In the genomic region with DNA sequence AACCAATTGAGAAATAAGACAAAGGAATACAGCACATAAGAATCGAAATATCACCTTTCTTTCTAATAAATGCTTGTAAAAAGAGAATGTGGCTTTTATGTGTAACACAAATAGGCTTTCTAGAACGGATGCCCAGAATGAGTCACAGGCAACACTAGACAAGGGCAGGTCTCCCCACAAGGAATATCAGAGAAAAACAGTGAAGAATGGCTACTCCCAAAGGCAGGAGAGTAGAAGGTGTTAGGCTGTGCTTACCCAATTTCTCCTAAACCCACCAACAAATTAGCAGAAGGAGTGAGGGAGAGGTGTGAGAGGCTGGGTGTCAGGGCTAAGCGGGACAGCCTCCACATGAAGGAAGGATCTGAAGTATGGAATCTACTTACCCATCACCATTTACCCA, we compare ENCODE assay signal across 9 cellular contexts. TPM values are rescaled to one million over a fixed set of nuclear protein-coding genes. Genes with fewer than 3 reads are reported as not detected.
A peak's percentile ranks its signal among the peaks of the same experiment; 100 is the strongest.
DNase-seq lines count a peak whose midpoint lies in the region; ATAC-seq lines count a peak whose summit lies in the region.
"Had no signal": no experiment of that assay in that cellular context is flagged by ENCODE, and none has a peak within 500 bp of the region (broad histone marks: within the 10 kb centered on the region; RNA-seq: fewer than 3 reads in every experiment).

No MANE protein-coding gene starts in this region.

- no peak overlapping the region for H2BK5ac ChIP-seq in mesendoderm (ENCODE audit: low read length)

- H3K79me2 ChIP-seq in mesendoderm (ENCODE audit: control insufficient read depth, insufficient read depth, low read length) = no peaks in the 10 kb centered on the region

- WGBS in mesendoderm (ENCODE audit: extremely low coverage, insufficient coverage, low lambda C conversion rate) = no CpG with 5 or more reads among the region's 3 CpGs

- no peak overlapping the region for H3K23ac ChIP-seq in mesendoderm (ENCODE audit: low read length)

- peak; percentile 58 for ATAC-seq in activated CD8-positive, alpha-beta memory T cell treated with anti-CD3 and anti-CD28 coated beads, Interleukin-2, amount 10 ng/mL, durations not matched to agents 7 days and 5 days
- ATAC-seq in HG03064 (IDR thresholded peaks at IDR 0.05; ENCODE audit: low read depth, unreplicated experiment) = peak; percentile 67
- peak; percentile 67 for ATAC-seq in stimulated activated effector memory CD8-positive, alpha-beta T cell treated with anti-CD3 and anti-CD28 coated beads, Interleukin-12 subunit alpha, Interleukin-12 subunit beta, amount 100 ng/mL, for 72 hours

- H3K27me3 Mint-ChIP-seq in activated CD8-positive, alpha-beta memory T cell treated with anti-CD3 and anti-CD28 coated beads, Interleukin-2, amount 10 ng/mL, durations not matched to agents 7 days and 5 days = no peaks in the 10 kb centered on the region

- CTCF ChIA-PET in activated CD8-positive, alpha-beta memory T cell treated with anti-CD3 and anti-CD28 coated beads, Interleukin-2, amount 10 ng/mL, durations not matched to agents 7 days and 5 days (lab: Charles Lee) = interaction anchor here (1.1 to 10.1 kb wide), 6 partner anchors 8 to 455 kb away, joined by 3 to 194 read pairs (median 4); a partner anchor contains a TSS

- H3K18ac ChIP-seq in mesendoderm (ENCODE audit: low read length) = no peak overlapping the region

- no peak overlapping the region for H2BK15ac ChIP-seq in mesendoderm (replicated peaks; ENCODE audit: low read depth)

- no peak overlapping the region for H4K8ac ChIP-seq in mesendoderm (ENCODE audit: low read depth, low read length)

- H3K27me3 ChIP-seq in mesendoderm (ENCODE audit: insufficient read depth, low read length, poor library complexity) = no peaks in the 10 kb centered on the region

- H3K9me3 Mint-ChIP-seq in activated CD8-positive, alpha-beta memory T cell treated with anti-CD3 and anti-CD28 coated beads, Interleukin-2, amount 10 ng/mL, durations not matched to agents 7 days and 5 days (ENCODE audit: low read depth) = no peaks in the 10 kb centered on the region
- no peaks in the 10 kb centered on the region for H3K9me3 Mint-ChIP-seq in stimulated activated effector memory CD8-positive, alpha-beta T cell treated with anti-CD3 and anti-CD28 coated beads, Interleukin-12 subunit alpha, Interleukin-12 subunit beta, amount 100 ng/mL, for 72 hours

- H3K4me1 ChIP-seq in mesendoderm (ENCODE audit: control insufficient read depth, low read depth, low read length) = no peaks in the 10 kb centered on the region

- H3K79me1 ChIP-seq in mesendoderm (ENCODE audit: low read length) = no peaks in the 10 kb centered on the region

- H3K27ac ChIP-seq in mesendoderm (ENCODE audit: low read depth, low read length) = no peak overlapping the region
- H3K27ac ChIP-seq: C4-2B had no signal

- H3K56ac ChIP-seq in mesendoderm (ENCODE audit: low read length) = no peak overlapping the region

- no peak overlapping the region for H4K5ac ChIP-seq in mesendoderm (ENCODE audit: low read length)

- H3K4me3 ChIP-seq in mesendoderm (ENCODE audit: low read length) = no peak overlapping the region

- H3K4ac ChIP-seq in mesendoderm (ENCODE audit: low read depth, low read length) = no peak overlapping the region

- peaks cover 79% of the 10 kb centered on the region for H3K4me1 Mint-ChIP-seq in activated CD8-positive, alpha-beta memory T cell treated with anti-CD3 and anti-CD28 coated beads, Interleukin-2, amount 10 ng/mL, durations not matched to agents 7 days and 5 days
- peaks cover 71% of the 10 kb centered on the region for H3K4me1 Mint-ChIP-seq in stimulated activated effector memory CD8-positive, alpha-beta T cell treated with anti-CD3 and anti-CD28 coated beads, Interleukin-12 subunit alpha, Interleukin-12 subunit beta, amount 100 ng/mL, for 72 hours

- no peak overlapping the region for H3K4me2 ChIP-seq in mesendoderm (ENCODE audit: low read length)

- DNase-seq in activated CD8-positive, alpha-beta memory T cell treated with anti-CD3 and anti-CD28 coated beads, Interleukin-2, amount 10 ng/mL, durations not matched to agents 7 days and 5 days = peak; percentile 66
- DNase-seq in activated CD8-positive, alpha-beta memory T cell treated with anti-CD3 and anti-CD28 coated beads, Interleukin-2, amount 50 U/mL, for 4 hours = no peak
- DNase-seq in activated T-cell treated with anti-CD3 and anti-CD28 coated beads, Interleukin-2, amount 50 U/mL, for 48 hours = peak; percentile 30 to 40
- DNase-seq in stimulated activated effector memory CD8-positive, alpha-beta T cell treated with anti-CD3 and anti-CD28 coated beads, Interleukin-12 subunit alpha, Interleukin-12 subunit beta, amount 100 ng/mL, for 72 hours (ENCODE audit: low spot score in 2 of 2) = peak in 1 of 2 donors; percentile 70
- DNase-seq in NCI-H2171 treated with DMSO at 0.1 percent for 48 hours (lab: John Stamatoyannopoulos, UW) (no peak), mesendoderm (no peak), NCI-H1105 treated with DMSO at 0.1 percent for 48 hours (lab: John Stamatoyannopoulos, UW) (no peak)

- H3K27ac Mint-ChIP-seq in activated CD8-positive, alpha-beta memory T cell treated with anti-CD3 and anti-CD28 coated beads, Interleukin-2, amount 10 ng/mL, durations not matched to agents 7 days and 5 days = peak overlapping the region; percentile 92
- H3K27ac Mint-ChIP-seq in stimulated activated effector memory CD8-positive, alpha-beta T cell treated with anti-CD3 and anti-CD28 coated beads, Interleukin-12 subunit alpha, Interleukin-12 subunit beta, amount 100 ng/mL, for 72 hours = peak overlapping the region; percentile 84

- no peak overlapping the region for H2BK120ac ChIP-seq in mesendoderm (ENCODE audit: low read depth, low read length)

- H3K36me3 ChIP-seq in mesendoderm (ENCODE audit: control insufficient read depth, insufficient read depth, low read length) = no peaks in the 10 kb centered on the region

- H3K9ac ChIP-seq in mesendoderm (ENCODE audit: low read length) = no peak overlapping the region

- H3K4me3 Mint-ChIP-seq in activated CD8-positive, alpha-beta memory T cell treated with anti-CD3 and anti-CD28 coated beads, Interleukin-2, amount 10 ng/mL, durations not matched to agents 7 days and 5 days = peak overlapping the region; percentile 64
- H3K4me3 Mint-ChIP-seq in stimulated activated effector memory CD8-positive, alpha-beta T cell treated with anti-CD3 and anti-CD28 coated beads, Interleukin-12 subunit alpha, Interleukin-12 subunit beta, amount 100 ng/mL, for 72 hours = peak overlapping the region; percentile 57

- H2AK5ac ChIP-seq in mesendoderm (ENCODE audit: low read length) = no peak overlapping the region

- H3K36me3 Mint-ChIP-seq in activated CD8-positive, alpha-beta memory T cell treated with anti-CD3 and anti-CD28 coated beads, Interleukin-2, amount 10 ng/mL, durations not matched to agents 7 days and 5 days = peaks cover 43% of the 10 kb centered on the region
- peaks cover 53% of the 10 kb centered on the region for H3K36me3 Mint-ChIP-seq in stimulated activated effector memory CD8-positive, alpha-beta T cell treated with anti-CD3 and anti-CD28 coated beads, Interleukin-12 subunit alpha, Interleukin-12 subunit beta, amount 100 ng/mL, for 72 hours

RNA-seq across cellular contexts. Expression of a gene that starts 55.2 kb away (rescaled TPM):
- 10 to 100 TPM; 16.5 to 17.5 TPM for total RNA-seq in activated CD8-positive, alpha-beta memory T cell treated with anti-CD3 and anti-CD28 coated beads, Interleukin-2, amount 10 ng/mL, durations not matched to agents 7 days and 5 days
- 2.2 TPM for polyA plus RNA-seq in mesendoderm (2013, experiment 1 of 2)
- polyA plus RNA-seq in mesendoderm (2013, experiment 2 of 2) = 2.3 TPM

RNA-seq across cellular contexts. Expression of a gene that starts 56.5 kb away (rescaled TPM):
- total RNA-seq in activated CD8-positive, alpha-beta memory T cell treated with anti-CD3 and anti-CD28 coated beads, Interleukin-2, amount 10 ng/mL, durations not matched to agents 7 days and 5 days = 10 to 100 TPM; 52.2 to 58.8 TPM
- 8.7 TPM for polyA plus RNA-seq in mesendoderm (2013, experiment 1 of 2)
- 9.1 TPM for polyA plus RNA-seq in mesendoderm (2013, experiment 2 of 2)

Comparison
In these comparisons a context has a peak if more than half of its experiments do, and no peak if none do; other contexts are left out.
1. DNase-seq: peak in activated CD8-positive, alpha-beta memory T cell treated with anti-CD3 and anti-CD28 coated beads, Interleukin-2, amount 10 ng/mL, durations not matched to agents 7 days and 5 days (single experiment) and activated T-cell treated with anti-CD3 and anti-CD28 coated beads, Interleukin-2, amount 50 U/mL, for 48 hours (2 of 2); none in activated CD8-positive, alpha-beta memory T cell treated with anti-CD3 and anti-CD28 coated beads, Interleukin-2, amount 50 U/mL, for 4 hours (single experiment), NCI-H2171 treated with DMSO at 0.1 percent for 48 hours (single experiment), mesendoderm (single experiment) and NCI-H1105 treated with DMSO at 0.1 percent for 48 hours (single experiment).
2. Peak in every context shown above with its lines, with median percentiles within 50 percentile points of each other: ATAC-seq.